8 cellular contexts compared by ENCODE assay signal in the genomic region with DNA sequence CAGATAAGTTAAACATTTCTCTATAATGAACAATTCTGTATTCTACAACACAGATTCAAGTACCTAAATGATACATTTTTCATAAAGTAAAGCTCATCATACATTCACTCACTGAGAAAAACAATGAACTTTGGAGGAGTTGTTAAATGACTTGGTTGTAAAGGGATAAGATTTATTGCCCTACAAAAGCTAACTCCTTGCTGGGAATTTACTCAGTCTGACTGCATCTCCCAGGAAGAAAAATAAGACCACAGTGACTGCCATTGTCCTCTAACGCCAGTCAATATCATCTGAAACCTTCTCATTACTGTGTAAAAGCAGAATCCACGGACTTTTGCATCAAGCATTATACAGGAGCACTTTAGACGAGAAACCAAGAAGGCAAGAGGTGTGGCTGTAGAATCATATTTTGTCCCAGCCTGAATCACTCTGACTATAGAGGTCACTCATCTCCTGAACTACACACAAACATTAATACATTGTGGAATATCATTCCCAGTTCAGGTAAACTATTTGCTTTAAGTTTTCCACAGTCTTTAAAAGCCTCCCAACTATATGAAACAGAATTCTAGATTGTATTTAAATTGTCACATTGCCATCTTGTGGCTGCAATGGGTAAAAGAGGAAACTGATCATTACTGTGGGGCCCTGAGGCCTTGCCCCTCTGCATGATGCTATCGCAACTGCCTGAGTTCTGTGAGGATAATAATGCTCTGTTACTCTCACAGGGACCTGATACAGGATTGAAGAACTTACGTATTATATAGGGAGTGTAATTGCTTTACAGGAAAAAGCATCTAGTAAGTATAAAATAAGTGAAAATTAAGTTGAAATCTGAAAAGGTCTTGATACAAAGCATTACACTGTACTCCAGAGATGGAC.
DNase-seq lines count a peak whose midpoint lies in the region; ATAC-seq, FAIRE-seq and TF ChIP-seq lines count a peak whose summit lies in the region.

No MANE protein-coding gene starts in this region.

- no peak overlapping the region for H3K4me3 Mint-ChIP-seq in neural progenitor cell

- no peaks in the 10 kb centered on the region for H3K79me2 ChIP-seq in neural progenitor cell (ENCODE audit: low read depth)

- TF ChIP-seq CTCF in choroid plexus epithelial cell (conservative IDR thresholded peaks at IDR 0.05; ENCODE audit: low read depth, low read length) (peak; percentile 26), neural progenitor cell (IDR thresholded peaks at IDR 0.05) (peak; percentile 74)

- H2AFZ ChIP-seq in neural progenitor cell (replicated peaks), result peak overlapping the region; percentile 69

- DNase-seq in DMS53 treated with DMSO at 0.1 percent for 48 hours (lab: John Stamatoyannopoulos, UW; ENCODE audit: unreplicated experiment) (peak; percentile 72), GM19239 (ENCODE audit: insufficient read length, low spot score) (peak; percentile 15), NCI-H82 (lab: John Stamatoyannopoulos, UW) (peak; percentile 63), choroid plexus epithelial cell (ENCODE audit: low read depth) (peak; percentile 19), neural progenitor cell (ENCODE audit: low spot score) (peak; percentile 61), GM19240 (ENCODE audit: insufficient read length, low spot score) (no peak), cerebellum (ENCODE audit: low spot score) (no peak)

- H3K4me1 Mint-ChIP-seq in neural progenitor cell, result no peaks in the 10 kb centered on the region

- no peaks in the 10 kb centered on the region for H3K27me3 ChIP-seq in neural progenitor cell

- H3K4me3 ChIP-seq in choroid plexus epithelial cell (ENCODE audit: low read depth, low read length), result no peak overlapping the region
- H3K4me3 ChIP-seq in neural progenitor cell, result no peak overlapping the region

- no peak overlapping the region for H3K9ac ChIP-seq in neural progenitor cell

- no peaks in the 10 kb centered on the region for H3F3A ChIP-seq in neural progenitor cell (ENCODE audit: low read depth)

- no peaks in the 10 kb centered on the region for H3K4me1 ChIP-seq in neural progenitor cell

- no peak overlapping the region for H3K27ac ChIP-seq in neural progenitor cell

- no peak overlapping the region for H3K4me2 ChIP-seq in neural progenitor cell

- H3K27ac Mint-ChIP-seq in neural progenitor cell, result no peak overlapping the region

- H3K36me3 Mint-ChIP-seq in neural progenitor cell, result no peaks in the 10 kb centered on the region

- FAIRE-seq in GM19239 (lab: Jason Lieb, UNC), result peak; percentile 18

- peaks cover 2% of the 10 kb centered on the region for H3K9me3 Mint-ChIP-seq in neural progenitor cell

- no peaks in the 10 kb centered on the region for H3K27me3 Mint-ChIP-seq in neural progenitor cell (ENCODE audit: insufficient read depth, low read depth)

- no peaks in the 10 kb centered on the region for H3K9me3 ChIP-seq in neural progenitor cell (ENCODE audit: low read depth)

- ATAC-seq in HG03139 (IDR thresholded peaks at IDR 0.05; ENCODE audit: unreplicated experiment), result peak; percentile 70

- no peaks in the 10 kb centered on the region for H3K36me3 ChIP-seq in neural progenitor cell

- H4K20me1 ChIP-seq in neural progenitor cell (ENCODE audit: low read depth), result no peaks in the 10 kb centered on the region

Comparison
In these comparisons a context has a peak if more than half of its experiments do, and no peak if none do; other contexts are left out.
1. DNase-seq: peak in DMS53 treated with DMSO at 0.1 percent for 48 hours (single experiment), GM19239 (single experiment), NCI-H82 (single experiment), choroid plexus epithelial cell (single experiment) and neural progenitor cell (single experiment); none in GM19240 (single experiment) and cerebellum (single experiment).